In genomic region chr3:72629191-72629611, GRCh38 we compare ENCODE assay signal across 8 cellular contexts.
DNase-seq lines count a peak whose midpoint lies in the region; ATAC-seq and TF ChIP-seq lines count a peak whose summit lies in the region.

No MANE protein-coding gene starts in this region.

- no peak overlapping the region for H3K4me3 ChIP-seq in gastroesophageal sphincter

- 63 to 66% methylated on average over 3 of the region's 3 CpGs for WGBS in gastroesophageal sphincter (ENCODE audit: low coverage in 1 of 2), 2 donors

- ATAC-seq in HG02642 (IDR thresholded peaks at IDR 0.05; ENCODE audit: poor library complexity, unreplicated experiment) (peak; percentile 58), gastroesophageal sphincter (no peak)

- H3K9me3 ChIP-seq in gastroesophageal sphincter = no peaks in the 10 kb centered on the region

- no peaks in the 10 kb centered on the region for H3K4me1 ChIP-seq in gastroesophageal sphincter

- DNase-seq in GM13977 (ENCODE audit: low spot score) (peak; percentile 36), OCI-M1 (lab: John Stamatoyannopoulos, UW) (peak; percentile 60), kidney tubule cell (ENCODE audit: low spot score) (peak; percentile 66), GM19238 (ENCODE audit: insufficient read length, low spot score) (no peak), OCI-M2 (lab: John Stamatoyannopoulos, UW; ENCODE audit: unreplicated experiment) (no peak), dedifferentiated amniotic fluid mesenchymal stem cell (ENCODE audit: extremely low spot score) (no peak)

- TF ChIP-seq CTCF in GM13977 (IDR thresholded peaks at IDR 0.05; ENCODE audit: extremely low read depth, insufficient read depth, missing control alignments) = no peak
- TF ChIP-seq CTCF in gastroesophageal sphincter (IDR thresholded peaks at IDR 0.05) = no peak

- H3K36me3 ChIP-seq in gastroesophageal sphincter = no peaks in the 10 kb centered on the region

- TF ChIP-seq POLR2A in gastroesophageal sphincter (IDR thresholded peaks at IDR 0.05) = no peak

- no peak for TF ChIP-seq EP300 in gastroesophageal sphincter (IDR thresholded peaks at IDR 0.05)

- no peak overlapping the region for H3K27ac ChIP-seq in gastroesophageal sphincter

- in situ Hi-C loops in GM13977 (cut with MboI; ENCODE audit: low pct_unique_long_range_greater_than_20kb, low sequenced_read_pairs, unreplicated experiment) = no loop called here

- no peaks in the 10 kb centered on the region for H3K27me3 ChIP-seq in gastroesophageal sphincter

Comparison
In these comparisons a context has a peak if more than half of its experiments do, and no peak if none do; other contexts are left out.
1. DNase-seq: peak in GM13977 (single experiment), OCI-M1 (single experiment) and kidney tubule cell (single experiment); none in GM19238 (single experiment), OCI-M2 (single experiment) and dedifferentiated amniotic fluid mesenchymal stem cell (single experiment).